Comparison of ENCODE assay signal across 8 cellular contexts in genomic region chrX:101348452-101349222, GRCh38. TPM values are rescaled to one million over a fixed set of nuclear protein-coding genes. Genes with fewer than 3 reads are reported as not detected.
A peak's percentile ranks its signal among the peaks of the same experiment; 100 is the strongest.
DNase-seq lines count a peak whose midpoint lies in the region; ATAC-seq and TF ChIP-seq lines count a peak whose summit lies in the region.

Gene TIMM8A, minus strand, starts transcription at chrX:101348742. Its CDS starts 78 bp downstream, at chrX:101348664.

- TF ChIP-seq CTCF in GM12875 (IDR thresholded peaks at IDR 0.05; ENCODE audit: borderline replicate concordance, insufficient read depth, low read depth, low read length) = no peak
- TF ChIP-seq CTCF in heart left ventricle (IDR thresholded peaks at IDR 0.05) = no peak

- peaks cover 0 to 12% (median 5%) of the 10 kb centered on the region in 9 donors for H3K36me3 ChIP-seq in heart left ventricle

- peak within 1 kb of the TSS; percentile 76 for H3K4me3 ChIP-seq in GM12875 (ENCODE audit: low read depth, low read length)
- H3K4me3 ChIP-seq in heart left ventricle = peak within 1 kb of the TSS; percentile 41 to 98 (median 70)

- H3K9me3 Mint-ChIP-seq in activated naive CD8-positive, alpha-beta T cell treated with anti-CD3 and anti-CD28 coated beads, Interleukin-2, amount 50 U/mL, for 24 hours = no peaks in the 10 kb centered on the region

- DNase-seq in NCI-H1105 treated with DMSO at 0.1 percent for 48 hours (lab: John Stamatoyannopoulos, UW) (peak; percentile 53), T follicular helper cell (ENCODE audit: low read depth) (peak; percentile 64), heart left ventricle (peak; percentile 80 to 88 (median 84)), posterior vena cava (ENCODE audit: low spot score) (peak; percentile 95), ureter (ENCODE audit: low spot score) (peak; percentile 79)
- peak; percentile 81 for DNase-seq in activated naive CD8-positive, alpha-beta T cell treated with anti-CD3 and anti-CD28 coated beads, Interleukin-2, amount 50 U/mL, for 24 hours

- peaks cover 0 to 7% (median 0%) of the 10 kb centered on the region in 12 donors for H3K4me1 ChIP-seq in heart left ventricle

- ATAC-seq in HG02642 (IDR thresholded peaks at IDR 0.05; ENCODE audit: poor library complexity, unreplicated experiment) (peak; percentile 98), heart left ventricle (peak; percentile 95 to 99 (median 98))
- ATAC-seq in activated naive CD8-positive, alpha-beta T cell treated with anti-CD3 and anti-CD28 coated beads, Interleukin-2, amount 50 U/mL, for 24 hours = peak; percentile 98

- peaks cover 13% of the 10 kb centered on the region for H3K36me3 Mint-ChIP-seq in activated naive CD8-positive, alpha-beta T cell treated with anti-CD3 and anti-CD28 coated beads, Interleukin-2, amount 50 U/mL, for 24 hours (ENCODE audit: low read depth)

- H3K4me3 Mint-ChIP-seq in activated naive CD8-positive, alpha-beta T cell treated with anti-CD3 and anti-CD28 coated beads, Interleukin-2, amount 50 U/mL, for 24 hours = peak within 1 kb of the TSS; percentile 88

- peaks cover 0 to 6% (median 0%) of the 10 kb centered on the region in 12 donors for H3K9me3 ChIP-seq in heart left ventricle

- H3K27me3 ChIP-seq in heart left ventricle = peaks cover 0 to 2% (median 0%) of the 10 kb centered on the region in 9 donors

- H3K27ac ChIP-seq in heart left ventricle = peak within 1 kb of the TSS; percentile 62 to 94 (median 88)

- intact Hi-C loops in heart left ventricle (cut with DNase I) (no loop called here), posterior vena cava (cut with DNase I) (no loop called here)

- 0 to 39% (median 16%) methylated on average over 42 to 55 of the region's 55 CpGs for WGBS in heart left ventricle, 4 donors

- peaks cover 18% of the 10 kb centered on the region for H3K4me1 Mint-ChIP-seq in activated naive CD8-positive, alpha-beta T cell treated with anti-CD3 and anti-CD28 coated beads, Interleukin-2, amount 50 U/mL, for 24 hours

- TF ChIP-seq POLR2A in heart left ventricle (IDR thresholded peaks at IDR 0.05) = peak in 1 of 2 donors; percentile 43

- peak within 1 kb of the TSS; percentile 92 for H3K27ac Mint-ChIP-seq in activated naive CD8-positive, alpha-beta T cell treated with anti-CD3 and anti-CD28 coated beads, Interleukin-2, amount 50 U/mL, for 24 hours

- H3K27me3 Mint-ChIP-seq in activated naive CD8-positive, alpha-beta T cell treated with anti-CD3 and anti-CD28 coated beads, Interleukin-2, amount 50 U/mL, for 24 hours = no peaks in the 10 kb centered on the region

RNA-seq across cellular contexts. Expression of gene TIMM8A, which starts in this region (rescaled TPM):
- total RNA-seq in heart left ventricle (10 to 100 TPM in 7 of 9 donors, 1 to 10 TPM in 2; 2.9 to 29.4 (median 17.5) TPM), posterior vena cava (1 to 10 TPM; 9.0 TPM), ureter (16.7 TPM)
- polyA plus RNA-seq in heart left ventricle = 10 to 100 TPM; 11.9 to 29.4 TPM

Comparison
In these comparisons a context has a peak if more than half of its experiments do, and no peak if none do; other contexts are left out.
1. Peak in every context shown above with its lines: DNase-seq, ATAC-seq, H3K4me3 ChIP-seq and H3K27ac ChIP-seq.